In the genomic region with DNA sequence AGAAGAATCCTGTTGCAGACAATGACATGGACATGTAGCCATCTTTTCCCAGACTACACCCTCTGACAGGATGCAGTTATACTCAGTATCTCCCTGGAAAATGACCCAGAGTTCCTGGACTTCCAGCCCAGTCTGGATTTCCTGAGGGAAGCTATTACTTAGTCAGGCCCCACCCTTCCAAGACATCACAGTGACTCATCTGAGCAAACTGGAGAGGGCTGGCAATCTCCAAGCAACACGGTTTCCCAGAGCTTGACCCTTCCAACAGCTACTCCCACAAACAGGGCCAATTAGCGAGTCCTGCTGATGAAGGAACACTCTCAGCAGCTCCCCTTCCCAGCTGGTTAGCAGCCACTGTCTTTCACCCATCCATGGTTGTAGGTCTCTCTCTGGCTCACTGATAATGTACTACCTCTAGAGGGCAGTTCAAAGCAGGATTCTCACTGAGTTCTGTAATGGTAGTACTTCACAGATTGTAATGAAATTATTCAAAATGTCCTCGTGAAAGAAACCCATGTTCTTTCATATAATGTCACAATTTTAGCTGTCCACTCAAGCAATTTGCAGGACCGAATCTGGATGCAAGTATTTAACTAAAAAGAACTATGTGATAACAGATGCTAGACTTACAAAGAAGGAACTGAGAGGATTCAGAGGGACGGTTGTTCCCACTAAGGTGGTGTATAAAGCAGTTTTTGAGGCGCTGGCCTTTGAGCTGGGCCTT, we compare ENCODE assay signal across 8 cellular contexts.
A peak's percentile ranks its signal among the peaks of the same experiment; 100 is the strongest.
DNase-seq lines count a peak whose midpoint lies in the region; ATAC-seq lines count a peak whose summit lies in the region.

No MANE protein-coding gene starts in this region.

- H3K27me3 Mint-ChIP-seq in activated CD4-positive, alpha-beta T cell treated with anti-CD3 and anti-CD28 coated beads for 36 hours: no peaks in the 10 kb centered on the region
- H3K27me3 Mint-ChIP-seq in activated naive CD8-positive, alpha-beta T cell treated with anti-CD3 and anti-CD28 coated beads, Interleukin-2, amount 50 U/mL, for 24 hours: no peaks in the 10 kb centered on the region

- no peak overlapping the region for H3K4me3 ChIP-seq in right cardiac atrium (ENCODE audit: low read length)

- no peaks in the 10 kb centered on the region for H3K9me3 ChIP-seq in right cardiac atrium (ENCODE audit: control insufficient read depth, low read length)

- 42% methylated on average over 6 of the region's 6 CpGs for WGBS in right cardiac atrium

- no peaks in the 10 kb centered on the region for H3K36me3 Mint-ChIP-seq in activated CD4-positive, alpha-beta T cell treated with anti-CD3 and anti-CD28 coated beads for 36 hours (ENCODE audit: low read depth)
- H3K36me3 Mint-ChIP-seq in activated naive CD8-positive, alpha-beta T cell treated with anti-CD3 and anti-CD28 coated beads, Interleukin-2, amount 50 U/mL, for 24 hours (ENCODE audit: low read depth): no peaks in the 10 kb centered on the region

- H3K4me3 Mint-ChIP-seq in activated CD4-positive, alpha-beta T cell treated with anti-CD3 and anti-CD28 coated beads for 36 hours: no peak overlapping the region
- no peak overlapping the region for H3K4me3 Mint-ChIP-seq in activated naive CD8-positive, alpha-beta T cell treated with anti-CD3 and anti-CD28 coated beads, Interleukin-2, amount 50 U/mL, for 24 hours

- no peak overlapping the region for H3K27ac Mint-ChIP-seq in activated CD4-positive, alpha-beta T cell treated with anti-CD3 and anti-CD28 coated beads for 36 hours
- no peak overlapping the region for H3K27ac Mint-ChIP-seq in activated naive CD8-positive, alpha-beta T cell treated with anti-CD3 and anti-CD28 coated beads, Interleukin-2, amount 50 U/mL, for 24 hours

- no peaks in the 10 kb centered on the region for H3K27me3 ChIP-seq in right cardiac atrium (ENCODE audit: control insufficient read depth, insufficient read depth)

- peak overlapping the region; percentile 40 for H3K27ac ChIP-seq in right cardiac atrium (ENCODE audit: low read length)

- no peaks in the 10 kb centered on the region for H3K4me1 ChIP-seq in right cardiac atrium (ENCODE audit: control insufficient read depth, insufficient read depth, low read length)

- no peak for DNase-seq in activated CD4-positive, alpha-beta T cell treated with anti-CD3 and anti-CD28 coated beads for 36 hours
- no peak for DNase-seq in activated CD4-positive, alpha-beta T cell treated with anti-CD3 and anti-CD28 coated beads, Interleukin-2, amount 50 U/mL, for 4 hours
- peak; percentile 70 for DNase-seq in NAMALWA (ENCODE audit: low spot score)
- no peak for DNase-seq in activated naive CD8-positive, alpha-beta T cell treated with anti-CD3 and anti-CD28 coated beads, Interleukin-2, amount 50 U/mL, for 24 hours
- peak; percentile 62 to 74 (median 71) for DNase-seq in right cardiac atrium
- DNase-seq in renal cortical epithelial cell (ENCODE audit: low read depth): peak; percentile 92

- ATAC-seq in activated CD4-positive, alpha-beta T cell treated with anti-CD3 and anti-CD28 coated beads for 36 hours: peak; percentile 84
- peak; percentile 81 for ATAC-seq in GM21723 (IDR thresholded peaks at IDR 0.05; ENCODE audit: unreplicated experiment)
- ATAC-seq in activated naive CD8-positive, alpha-beta T cell treated with anti-CD3 and anti-CD28 coated beads, Interleukin-2, amount 50 U/mL, for 24 hours: peak; percentile 85
- peak; percentile 93 to 99 for ATAC-seq in right cardiac atrium
- no peak for ATAC-seq in HG03521 (IDR thresholded peaks at IDR 0.05; ENCODE audit: unreplicated experiment)

- H3K4me1 Mint-ChIP-seq in activated CD4-positive, alpha-beta T cell treated with anti-CD3 and anti-CD28 coated beads for 36 hours: no peaks in the 10 kb centered on the region
- H3K4me1 Mint-ChIP-seq in activated naive CD8-positive, alpha-beta T cell treated with anti-CD3 and anti-CD28 coated beads, Interleukin-2, amount 50 U/mL, for 24 hours: no peaks in the 10 kb centered on the region

- no peaks in the 10 kb centered on the region for H3K9me3 Mint-ChIP-seq in activated CD4-positive, alpha-beta T cell treated with anti-CD3 and anti-CD28 coated beads for 36 hours (ENCODE audit: low read depth)
- no peaks in the 10 kb centered on the region for H3K9me3 Mint-ChIP-seq in activated naive CD8-positive, alpha-beta T cell treated with anti-CD3 and anti-CD28 coated beads, Interleukin-2, amount 50 U/mL, for 24 hours

- CTCF ChIA-PET in activated CD4-positive, alpha-beta T cell treated with anti-CD3 and anti-CD28 coated beads for 36 hours (lab: Charles Lee): interaction anchor here (0.5 to 2.6 kb wide), 14 partner anchors 9 to 797 kb away, joined by 3 to 15 read pairs (median 4); a partner anchor contains a TSS

- POLR2A ChIA-PET in activated CD4-positive, alpha-beta T cell treated with anti-CD3 and anti-CD28 coated beads for 36 hours (lab: Charles Lee): no interaction called here

- intact Hi-C loops in activated CD4-positive, alpha-beta T cell treated with anti-CD3 and anti-CD28 coated beads for 36 hours (cut with DNase I, micrococcal nuclease): loop anchor here in 1 of 2 experiments (10.0 kb wide), 1 partner anchor 336 kb away; no protein-coding TSS in a partner anchor
- intact Hi-C loops in right cardiac atrium (cut with DNase I): loop anchor here (5.0 to 10.0 kb wide), 4 partner anchors 153 to 186 kb away; no protein-coding TSS in a partner anchor

Comparison
In these comparisons a context has a peak if more than half of its experiments do, and no peak if none do; other contexts are left out.
1. DNase-seq: peak in NAMALWA (single experiment), right cardiac atrium (3 of 3) and renal cortical epithelial cell (single experiment); none in activated CD4-positive, alpha-beta T cell treated with anti-CD3 and anti-CD28 coated beads for 36 hours (single experiment), activated CD4-positive, alpha-beta T cell treated with anti-CD3 and anti-CD28 coated beads, Interleukin-2, amount 50 U/mL, for 4 hours (0 of 2) and activated naive CD8-positive, alpha-beta T cell treated with anti-CD3 and anti-CD28 coated beads, Interleukin-2, amount 50 U/mL, for 24 hours (single experiment).